ENCODE assay signal across 19 cellular contexts in the genomic region with DNA sequence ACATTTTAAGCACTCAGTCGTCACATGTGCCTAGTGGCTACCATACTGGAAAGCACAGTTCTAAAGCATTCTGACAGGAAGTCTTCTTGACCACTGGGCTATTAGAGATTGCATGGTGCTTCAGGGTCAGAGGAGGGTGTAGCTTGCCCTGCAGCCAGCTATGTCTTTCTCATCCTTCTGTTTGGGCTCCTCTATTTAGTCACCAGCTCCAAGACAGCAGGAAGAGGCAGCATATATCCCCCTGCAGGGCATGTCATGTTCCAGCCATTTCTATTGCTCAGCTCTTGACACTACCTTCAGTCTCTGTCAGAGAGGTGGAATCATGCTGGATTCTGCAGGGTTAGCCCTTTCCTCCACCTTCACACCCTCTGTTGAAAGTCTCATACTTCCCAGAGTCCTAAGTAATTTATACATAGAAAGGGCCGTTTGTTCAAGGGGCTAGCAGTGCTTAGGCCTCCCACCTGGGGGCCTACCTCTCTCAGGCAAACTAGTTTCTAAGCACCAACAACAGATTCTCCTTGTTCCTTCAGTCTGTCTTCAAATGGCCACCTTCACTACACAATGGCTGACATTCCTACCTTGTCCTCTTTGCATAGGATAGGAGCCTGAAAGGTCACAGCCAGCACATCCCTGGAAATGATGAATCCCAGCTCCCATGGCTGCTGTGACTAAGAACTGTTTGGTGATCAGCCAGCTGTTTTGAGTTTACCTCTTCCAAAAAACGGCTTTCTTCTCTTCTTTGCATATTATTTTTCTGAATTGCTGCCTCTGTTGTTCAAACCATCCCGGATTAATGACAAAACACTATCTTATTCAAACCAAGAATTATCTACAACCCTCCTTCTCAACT.
DNase-seq lines count a peak whose midpoint lies in the region; ATAC-seq, FAIRE-seq and TF ChIP-seq lines count a peak whose summit lies in the region.
"Had no signal": no experiment of that assay in that cellular context is flagged by ENCODE, and none has a peak within 500 bp of the region (broad histone marks: within the 10 kb centered on the region; RNA-seq: fewer than 3 reads in every experiment).

No MANE protein-coding gene starts in this region.

- H3K4me1 Mint-ChIP-seq in neural progenitor cell: peaks cover 25% of the 10 kb centered on the region
- H3K4me1 Mint-ChIP-seq in activated CD4-positive, alpha-beta T cell treated with anti-CD3 and anti-CD28 coated beads for 36 hours: no peaks in the 10 kb centered on the region
- H3K4me1 Mint-ChIP-seq: B cell had no signal

- H3K36me3 ChIP-seq in neural progenitor cell: no peaks in the 10 kb centered on the region
- H3K36me3 ChIP-seq: pancreas, thoracic aorta had no signal

- H3K4me3 Mint-ChIP-seq in neural progenitor cell: no peak overlapping the region
- no peak overlapping the region for H3K4me3 Mint-ChIP-seq in activated CD4-positive, alpha-beta T cell treated with anti-CD3 and anti-CD28 coated beads for 36 hours
- H3K4me3 Mint-ChIP-seq: B cell had no signal

- H3K9ac ChIP-seq in neural progenitor cell: no peak overlapping the region

- DNase-seq in GM12865 (ENCODE audit: low read depth) (no peak), M059J (ENCODE audit: low read depth) (peak; percentile 48), astrocyte of the spinal cord (ENCODE audit: low read depth, low spot score) (no peak), neural progenitor cell (ENCODE audit: low spot score) (peak; percentile 59), HTR-8/SVneo (ENCODE audit: insufficient read length, low spot score) (no peak), midbrain (lab: John Stamatoyannopoulos, UW) (no peak)
- DNase-seq in activated CD4-positive, alpha-beta T cell treated with anti-CD3 and anti-CD28 coated beads for 36 hours: no peak
- DNase-seq: activated naive CD4-positive, alpha-beta T cell treated with Interleukin-2 at 50 U/mL for 16 hours; GF-D8; NCI-H1048; NCI-H2081; NCI-H524 treated with DMSO at 0.1 percent for 48 hours; pancreas; stimulated activated CD4-positive, alpha-beta T cell treated with anti-CD3 and anti-CD28 coated beads, Interleukin-4, amount 100 ng/mL, for 24 hours had no signal

- H3K27me3 Mint-ChIP-seq in neural progenitor cell (ENCODE audit: insufficient read depth, low read depth): no peaks in the 10 kb centered on the region
- H3K27me3 Mint-ChIP-seq in activated CD4-positive, alpha-beta T cell treated with anti-CD3 and anti-CD28 coated beads for 36 hours: peaks cover 9% of the 10 kb centered on the region

- peaks cover 2% of the 10 kb centered on the region for H3K9me3 Mint-ChIP-seq in neural progenitor cell
- H3K9me3 Mint-ChIP-seq in activated CD4-positive, alpha-beta T cell treated with anti-CD3 and anti-CD28 coated beads for 36 hours (ENCODE audit: low read depth): no peaks in the 10 kb centered on the region

- H3K27ac ChIP-seq in neural progenitor cell: no peak overlapping the region
- H3K27ac ChIP-seq: pancreas, skin epidermis, thoracic aorta had no signal

- POLR2A ChIA-PET in activated CD4-positive, alpha-beta T cell treated with anti-CD3 and anti-CD28 coated beads for 36 hours (lab: Charles Lee): no interaction called here

- H3F3A ChIP-seq in neural progenitor cell (ENCODE audit: low read depth): peaks cover 7% of the 10 kb centered on the region

- intact Hi-C loops in activated CD4-positive, alpha-beta T cell treated with anti-CD3 and anti-CD28 coated beads for 36 hours (cut with DNase I, micrococcal nuclease): no loop called here

- no peaks in the 10 kb centered on the region for H3K79me2 ChIP-seq in neural progenitor cell (ENCODE audit: low read depth)

- H3K36me3 Mint-ChIP-seq in neural progenitor cell: no peaks in the 10 kb centered on the region
- no peaks in the 10 kb centered on the region for H3K36me3 Mint-ChIP-seq in activated CD4-positive, alpha-beta T cell treated with anti-CD3 and anti-CD28 coated beads for 36 hours (ENCODE audit: low read depth)

- H3K4me3 ChIP-seq in GM12865 (ENCODE audit: low read depth, low read length): no peak overlapping the region
- no peak overlapping the region for H3K4me3 ChIP-seq in astrocyte of the spinal cord (ENCODE audit: low read depth, low read length)
- no peak overlapping the region for H3K4me3 ChIP-seq in neural progenitor cell
- H3K4me3 ChIP-seq: pancreas, skin epidermis, thoracic aorta had no signal

- CTCF ChIA-PET in activated CD4-positive, alpha-beta T cell treated with anti-CD3 and anti-CD28 coated beads for 36 hours (lab: Charles Lee): interaction anchor here (0.6 to 0.7 kb wide), 2 partner anchors 33 to 1513 kb away, joined by 3 to 4 read pairs; no protein-coding TSS in a partner anchor

- H2AFZ ChIP-seq in neural progenitor cell (replicated peaks): no peak overlapping the region

- H3K4me2 ChIP-seq in neural progenitor cell: peak overlapping the region; percentile 5

- H3K27ac Mint-ChIP-seq in neural progenitor cell: no peak overlapping the region
- no peak overlapping the region for H3K27ac Mint-ChIP-seq in activated CD4-positive, alpha-beta T cell treated with anti-CD3 and anti-CD28 coated beads for 36 hours
- H3K27ac Mint-ChIP-seq: B cell had no signal

- H3K9me3 ChIP-seq in neural progenitor cell (ENCODE audit: low read depth): no peaks in the 10 kb centered on the region
- H3K9me3 ChIP-seq: pancreas, thoracic aorta had no signal

- ATAC-seq in HG02973 (IDR thresholded peaks at IDR 0.05; ENCODE audit: unreplicated experiment): no peak
- no peak for ATAC-seq in activated CD4-positive, alpha-beta T cell treated with anti-CD3 and anti-CD28 coated beads for 36 hours
- ATAC-seq: pancreas had no signal

- no peak for FAIRE-seq in HTR-8/SVneo (lab: Jason Lieb, UNC)
- FAIRE-seq: TTC549 had no signal

- in situ Hi-C loops in astrocyte of the spinal cord (cut with HindIII; ENCODE audit: low sequenced_read_pairs): no loop called here

- TF ChIP-seq CTCF in GM12865 (IDR thresholded peaks at IDR 0.05; ENCODE audit: insufficient read depth, low read depth, low read length, missing control alignments): peak; percentile 5
- TF ChIP-seq CTCF in astrocyte of the spinal cord (IDR thresholded peaks at IDR 0.05; ENCODE audit: low read depth, low read length): peak; percentile 11
- peak; percentile 41 for TF ChIP-seq CTCF in neural progenitor cell (IDR thresholded peaks at IDR 0.05)

- no peaks in the 10 kb centered on the region for H4K20me1 ChIP-seq in neural progenitor cell (ENCODE audit: low read depth)

- no peaks in the 10 kb centered on the region for H3K27me3 ChIP-seq in neural progenitor cell
- H3K27me3 ChIP-seq: pancreas had no signal

- H3K4me1 ChIP-seq in neural progenitor cell: peaks cover 20% of the 10 kb centered on the region
- H3K4me1 ChIP-seq: pancreas had no signal

Comparison
In these comparisons a context has a peak if more than half of its experiments do, and no peak if none do; other contexts are left out.
1. DNase-seq: peak in M059J (single experiment) and neural progenitor cell (single experiment); none in GM12865 (single experiment), astrocyte of the spinal cord (single experiment), HTR-8/SVneo (single experiment), activated CD4-positive, alpha-beta T cell treated with anti-CD3 and anti-CD28 coated beads for 36 hours (single experiment) and midbrain (single experiment).
2. Peak in every context shown above with its lines, with median percentiles within 50 percentile points of each other: CTCF ChIP-seq.